1 cellular context compared by ENCODE assay signal in genomic region chr1:115530407-115530806, GRCh38.
TF ChIP-seq lines count a peak whose summit lies in the region.

No MANE protein-coding gene starts in this region.

TF ChIP-seq in HepG2, 621 proteins besides CTCF, POLR2A, EP300 and RAD21 (continued from another document):
- no peak for TF ChIP-seq FLYWCH1 (CRISPR knock-in tag; IDR thresholded peaks at IDR 0.05)
- TF ChIP-seq ZGPAT (CRISPR knock-in tag; IDR thresholded peaks at IDR 0.05) = no peak
- TF ChIP-seq GMEB1 (CRISPR knock-in tag; IDR thresholded peaks at IDR 0.05; ENCODE audit: borderline replicate concordance) = no peak
- TF ChIP-seq NFIB (CRISPR knock-in tag; IDR thresholded peaks at IDR 0.05; ENCODE audit: borderline replicate concordance) = no peak
- TF ChIP-seq ZBED4 (CRISPR knock-in tag; IDR thresholded peaks at IDR 0.05; ENCODE audit: borderline replicate concordance) = no peak
- no peak for TF ChIP-seq PREB (CRISPR knock-in tag; IDR thresholded peaks at IDR 0.05)
- no peak for TF ChIP-seq SNAI1 (CRISPR knock-in tag; IDR thresholded peaks at IDR 0.05; ENCODE audit: borderline replicate concordance)
- TF ChIP-seq SP2 (CRISPR knock-in tag; IDR thresholded peaks at IDR 0.05) = no peak
